Comparison of ENCODE assay signal across 27 cellular contexts in the genomic region with DNA sequence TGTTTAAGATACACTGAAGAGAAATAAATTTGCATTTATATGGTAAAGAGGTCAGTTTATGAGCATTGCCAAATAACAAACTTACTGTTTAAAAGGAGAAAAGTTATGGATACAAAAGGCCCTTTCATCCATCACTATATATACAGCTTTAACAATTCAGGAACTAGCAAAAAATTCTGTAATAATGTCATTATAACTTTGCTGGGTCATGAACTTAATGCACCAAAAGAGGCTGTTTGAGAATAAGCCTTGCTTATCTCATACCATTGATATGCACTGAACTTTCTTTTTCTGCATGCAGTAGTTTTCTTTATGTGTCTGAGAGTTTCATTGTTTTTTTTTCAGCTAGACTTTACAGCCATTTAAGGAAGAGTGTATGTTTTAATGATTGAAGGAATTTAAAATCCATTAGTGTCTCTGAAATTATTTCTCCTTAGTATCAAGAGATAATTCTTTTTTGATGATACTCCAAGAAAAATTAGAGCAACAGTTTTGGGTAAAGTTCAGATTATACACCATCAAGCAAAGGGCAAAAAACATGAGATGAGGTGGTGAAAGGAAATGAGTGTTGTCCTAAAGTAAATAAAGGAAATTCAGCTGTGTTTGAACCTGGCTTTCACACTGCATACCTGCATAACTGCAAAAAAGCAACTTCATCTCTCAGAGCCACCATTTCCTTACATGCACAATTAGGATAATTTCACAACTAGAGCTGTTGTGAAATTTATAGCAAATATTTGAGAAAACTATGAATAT.
DNase-seq lines count a peak whose midpoint lies in the region; ATAC-seq, FAIRE-seq and TF ChIP-seq lines count a peak whose summit lies in the region.
"Had no signal": no experiment of that assay in that cellular context is flagged by ENCODE, and none has a peak within 500 bp of the region (broad histone marks: within the 10 kb centered on the region; RNA-seq: fewer than 3 reads in every experiment).

No MANE protein-coding gene starts in this region.

- H3K27me3 Mint-ChIP-seq in Calu3 (ENCODE audit: unreplicated experiment), result no peaks in the 10 kb centered on the region
- H3K27me3 Mint-ChIP-seq: B cell had no signal

- H2AK9ac ChIP-seq in IMR-90 (replicated peaks; ENCODE audit: low read depth, low read length, poor library complexity), result no peak overlapping the region

- H2BK5ac ChIP-seq in IMR-90 (ENCODE audit: low read depth, low read length, poor library complexity, severe bottlenecking), result no peak overlapping the region
- no peak overlapping the region for H2BK5ac ChIP-seq in mesenchymal stem cell (ENCODE audit: low read depth, low read length, poor library complexity, severe bottlenecking)

- no peak overlapping the region for H2BK120ac ChIP-seq in IMR-90 (ENCODE audit: low read depth, low read length)
- H2BK120ac ChIP-seq in mesenchymal stem cell (ENCODE audit: low read depth, low read length), result no peak overlapping the region

- peaks cover 2% of the 10 kb centered on the region for H3K4me1 ChIP-seq in IMR-90 (ENCODE audit: control insufficient read depth, insufficient read depth, low read length)
- H3K4me1 ChIP-seq in endothelial cell of umbilical vein (ENCODE audit: control insufficient read depth, extremely low read depth, insufficient read depth, low read length), result no peaks in the 10 kb centered on the region
- no peaks in the 10 kb centered on the region for H3K4me1 ChIP-seq in mesenchymal stem cell (ENCODE audit: control insufficient read depth, insufficient read depth, low read depth, low read length)
- H3K4me1 ChIP-seq in right cardiac atrium (ENCODE audit: control insufficient read depth, insufficient read depth, low read length), result no peaks in the 10 kb centered on the region
- H3K4me1 ChIP-seq: psoas muscle had no signal

- H2BK15ac ChIP-seq in IMR-90 (ENCODE audit: low read depth, low read length) (no peak overlapping the region), mesenchymal stem cell (ENCODE audit: low read depth, poor library complexity, severe bottlenecking) (no peak overlapping the region)

- no peak overlapping the region; a peak in 1 of 4 replicates for H4K8ac ChIP-seq in IMR-90 (ENCODE audit: low read depth in 2 of 2, low read length in 2 of 2)
- H4K8ac ChIP-seq in mesenchymal stem cell (ENCODE audit: low read length), result no peak overlapping the region

- no peaks in the 10 kb centered on the region for H3K36me3 ChIP-seq in IMR-90 (ENCODE audit: control insufficient read depth, insufficient read depth, low read length)
- no peaks in the 10 kb centered on the region for H3K36me3 ChIP-seq in endothelial cell of umbilical vein (ENCODE audit: control insufficient read depth in 2 of 2, extremely low read depth in 1 of 2, insufficient read depth in 2 of 2, low read length in 2 of 2)
- no peaks in the 10 kb centered on the region for H3K36me3 ChIP-seq in mesenchymal stem cell (ENCODE audit: control insufficient read depth in 1 of 2, insufficient read depth in 2 of 2, low read depth in 1 of 2, low read length in 2 of 2)
- H3K36me3 ChIP-seq: heart right ventricle, thoracic aorta had no signal

- no peak for TF ChIP-seq RAD21 in IMR-90 (IDR thresholded peaks at IDR 0.05; ENCODE audit: low read length)

- H3K9me1 ChIP-seq in IMR-90 (ENCODE audit: insufficient read depth, low read length), result no peaks in the 10 kb centered on the region
- H3K9me1 ChIP-seq in endothelial cell of umbilical vein (replicated peaks; ENCODE audit: control insufficient read depth, extremely low read depth, insufficient read depth, low read length), result no peaks in the 10 kb centered on the region

- H3K9me3 ChIP-seq in IMR-90 (ENCODE audit: control insufficient read depth, insufficient read depth, low read length) (no peaks in the 10 kb centered on the region), endothelial cell of umbilical vein (replicated peaks; ENCODE audit: control insufficient read depth, insufficient read depth, low read length) (no peaks in the 10 kb centered on the region), mesenchymal stem cell (ENCODE audit: control insufficient read depth, low read length) (no peaks in the 10 kb centered on the region), right cardiac atrium (ENCODE audit: control insufficient read depth, low read length) (no peaks in the 10 kb centered on the region)
- H3K9me3 ChIP-seq: heart right ventricle, psoas muscle, thoracic aorta had no signal

- ATAC-seq in IMR-90 (ENCODE audit: low read depth) (peak; percentile 70), right cardiac atrium (no peak)
- ATAC-seq: CD8-positive, alpha-beta T cell; HCT116; heart right ventricle; psoas muscle; stimulated activated naive CD8-positive, alpha-beta T cell treated with anti-CD3 and anti-CD28 coated beads, Interleukin-15, Interleukin-2, amounts not matched to agents 100 U/mL and 50 U/mL, for 24 hours had no signal

- no peak overlapping the region for H2BK12ac ChIP-seq in mesenchymal stem cell (ENCODE audit: low read length in 2 of 2)

- no peak overlapping the region for H3K4me3 ChIP-seq in IMR-90 (ENCODE audit: insufficient read depth, low read depth, low read length)
- no peak overlapping the region for H3K4me3 ChIP-seq in endothelial cell of umbilical vein (replicated peaks in 1 of 3; ENCODE audit: insufficient read depth in 1 of 3, low read depth in 1 of 3, low read length in 3 of 3)
- no peak overlapping the region for H3K4me3 ChIP-seq in mesenchymal stem cell (ENCODE audit: insufficient read depth in 1 of 2, low read depth in 1 of 2, low read length in 2 of 2)
- no peak overlapping the region for H3K4me3 ChIP-seq in right cardiac atrium (ENCODE audit: low read length)
- H3K4me3 ChIP-seq: heart right ventricle, psoas muscle, SK-N-MC, thoracic aorta had no signal

- TF ChIP-seq CTCF in Calu3 (IDR thresholded peaks at IDR 0.05; ENCODE audit: unreplicated experiment), result no peak
- no peak for TF ChIP-seq CTCF in IMR-90 (conservative IDR thresholded peaks at IDR 0.05; ENCODE audit: low read depth, low read length)
- TF ChIP-seq CTCF in endothelial cell of umbilical vein (IDR thresholded peaks at IDR 0.05; ENCODE audit: extremely low read depth in 1 of 2, insufficient read depth in 1 of 2, low read depth in 1 of 2, low read length in 2 of 2), result no peak

- H3K18ac ChIP-seq in IMR-90 (ENCODE audit: low read depth, low read length) (peak overlapping the region; percentile 86), mesenchymal stem cell (ENCODE audit: low read depth in 1 of 2, low read length in 2 of 2) (no peak overlapping the region)

- H3K27me3 ChIP-seq in IMR-90 (ENCODE audit: control insufficient read depth, insufficient read depth, low read length) (no peaks in the 10 kb centered on the region), endothelial cell of umbilical vein (ENCODE audit: control insufficient read depth in 2 of 2, insufficient read depth in 2 of 2, low read length in 2 of 2) (no peaks in the 10 kb centered on the region), mesenchymal stem cell (ENCODE audit: control insufficient read depth in 1 of 2, insufficient read depth in 1 of 2, low read length in 2 of 2) (no peaks in the 10 kb centered on the region), right cardiac atrium (ENCODE audit: control insufficient read depth, insufficient read depth) (no peaks in the 10 kb centered on the region)
- H3K27me3 ChIP-seq: heart right ventricle had no signal

- H3K9ac ChIP-seq in IMR-90 (ENCODE audit: low read depth, low read length), result no peak overlapping the region; the same call in 1 of the 2 replicates
- no peak overlapping the region for H3K9ac ChIP-seq in endothelial cell of umbilical vein (replicated peaks; ENCODE audit: extremely low read depth, insufficient read depth, low read length)
- H3K9ac ChIP-seq in mesenchymal stem cell (ENCODE audit: low read length), result no peak overlapping the region

- H3K14ac ChIP-seq in IMR-90 (replicated peaks; ENCODE audit: low read depth, low read length) (no peak overlapping the region), mesenchymal stem cell (ENCODE audit: low read length in 2 of 2) (no peak overlapping the region)

- no peak overlapping the region for H3K56ac ChIP-seq in IMR-90 (ENCODE audit: extremely low read depth, insufficient read depth, low read length)

- H3K9me3 Mint-ChIP-seq in Calu3 (ENCODE audit: low read depth, unreplicated experiment), result no peaks in the 10 kb centered on the region

- no TSS peak for BruUV-seq in Calu3 (replicated peaks; lab: Mats Ljungman, UMichigan)
- no TSS peak for BruUV-seq in IMR-90 (replicated peaks; lab: Mats Ljungman, UMichigan)
- BruUV-seq in endothelial cell of umbilical vein (replicated peaks; lab: Mats Ljungman, UMichigan), result no TSS peak

- POLR2A ChIA-PET in IMR-90 (lab: Charles Lee; ENCODE audit: unreplicated experiment), result no interaction called here
- POLR2A ChIA-PET in endothelial cell of umbilical vein (lab: Charles Lee), result no interaction called here

- CTCF ChIA-PET in Calu3 (lab: Charles Lee), result interaction anchor here (1.0 kb wide), 1 partner anchor 163 kb away, joined by 4 read pairs; no protein-coding TSS in a partner anchor
- CTCF ChIA-PET in IMR-90 (lab: Yijun Ruan, JAX), result no interaction called here
- CTCF ChIA-PET in endothelial cell of umbilical vein (lab: Charles Lee), result no interaction called here

- no peaks in the 10 kb centered on the region for H4K20me1 ChIP-seq in IMR-90 (ENCODE audit: insufficient read depth, low read length)
- H4K20me1 ChIP-seq in endothelial cell of umbilical vein (replicated peaks; ENCODE audit: control insufficient read depth, extremely low read depth, insufficient read depth, low read length), result no peaks in the 10 kb centered on the region

- intact Hi-C loops in Calu3 (cut with micrococcal nuclease; ENCODE audit: unreplicated experiment) (no loop called here), IMR-90 (cut with micrococcal nuclease) (loop anchor here (2.0 kb wide), 1 partner anchor 75 kb away; no protein-coding TSS in a partner anchor), endothelial cell of umbilical vein (cut with micrococcal nuclease) (no loop called here), right cardiac atrium (cut with DNase I) (no loop called here)

- H2AK5ac ChIP-seq in IMR-90 (ENCODE audit: low read depth, low read length) (no peak overlapping the region), mesenchymal stem cell (ENCODE audit: low read length, severe bottlenecking) (no peak overlapping the region)

- FAIRE-seq in endothelial cell of umbilical vein (lab: Jason Lieb, UNC), result no peak
- FAIRE-seq: G401.6 had no signal

- H3K27ac ChIP-seq in IMR-90 (ENCODE audit: insufficient read depth, low read length) (peak overlapping the region; percentile 21; the same call in 1 of the 2 replicates), endothelial cell of umbilical vein (ENCODE audit: insufficient read depth, low read depth, low read length) (no peak overlapping the region), mesenchymal stem cell (ENCODE audit: low read length, poor library complexity, severe bottlenecking) (peak overlapping the region; percentile 35), right cardiac atrium (ENCODE audit: low read length) (no peak overlapping the region), caudate nucleus (ENCODE audit: low read depth, low read length) (no peak overlapping the region)
- H3K27ac ChIP-seq: psoas muscle, SK-N-MC, thoracic aorta had no signal

- dilution Hi-C loops in IMR-90 (cut with HindIII; ENCODE audit: low sequenced_read_pairs, unreplicated experiment), result no loop called here
- dilution Hi-C loops in endothelial cell of umbilical vein (cut with MboI; ENCODE audit: extremely low pct_ligation_motif_present, low sequenced_read_pairs), result no loop called here

- no peaks in the 10 kb centered on the region for H3K79me1 ChIP-seq in IMR-90 (ENCODE audit: low read depth in 1 of 2, low read length in 2 of 2)
- H3K79me1 ChIP-seq in mesenchymal stem cell (replicated peaks; ENCODE audit: low read length, poor library complexity, severe bottlenecking), result no peaks in the 10 kb centered on the region

- H3K4me2 ChIP-seq in IMR-90 (ENCODE audit: low read depth, low read length) (peak overlapping the region; percentile 56; the same call in 1 of the 2 replicates), endothelial cell of umbilical vein (ENCODE audit: insufficient read depth, low read length) (no peak overlapping the region), mesenchymal stem cell (ENCODE audit: low read length, poor library complexity, severe bottlenecking) (no peak overlapping the region)

- peak overlapping the region; percentile 23 for H3K27ac Mint-ChIP-seq in Calu3 (ENCODE audit: unreplicated experiment)
- H3K27ac Mint-ChIP-seq: B cell; CD8-positive, alpha-beta T cell; naive B cell had no signal

- no peak overlapping the region for H3K4me3 Mint-ChIP-seq in Calu3 (ENCODE audit: low read depth, unreplicated experiment)
- H3K4me3 Mint-ChIP-seq: B cell; CD8-positive, alpha-beta T cell; naive B cell had no signal

- H3K23ac ChIP-seq in IMR-90 (ENCODE audit: low read depth, low read length) (no peak overlapping the region), mesenchymal stem cell (ENCODE audit: low read length in 2 of 2) (no peak overlapping the region)

- peaks cover 17% of the 10 kb centered on the region for H3K4me1 Mint-ChIP-seq in Calu3 (ENCODE audit: low read depth, unreplicated experiment)
- H3K4me1 Mint-ChIP-seq: B cell had no signal

- H3K4ac ChIP-seq in IMR-90 (ENCODE audit: low read depth, low read length), result no peak overlapping the region; the same call in 1 of the 2 replicates
- H3K4ac ChIP-seq in mesenchymal stem cell (ENCODE audit: low read depth in 1 of 2, low read length in 2 of 2), result no peak overlapping the region

- TF ChIP-seq POLR2A in IMR-90 (IDR thresholded peaks at IDR 0.05; ENCODE audit: low read depth, low read length) (no peak), endothelial cell of umbilical vein (IDR thresholded peaks at IDR 0.05; ENCODE audit: low read depth, low read length) (no peak), erythroblast (IDR thresholded peaks at IDR 0.05; ENCODE audit: low read length) (no peak)

- in situ Hi-C loops in IMR-90 (cut with MboI; ENCODE audit: low sequenced_read_pairs), result no loop called here

- H2BK20ac ChIP-seq in IMR-90 (ENCODE audit: low read depth, low read length), result no peak overlapping the region

- H4K91ac ChIP-seq in IMR-90 (ENCODE audit: insufficient read depth, low read depth, low read length) (no peak overlapping the region), mesenchymal stem cell (ENCODE audit: low read length) (no peak overlapping the region)

- peaks cover 2% of the 10 kb centered on the region for H3K36me3 Mint-ChIP-seq in Calu3 (ENCODE audit: insufficient read depth, unreplicated experiment)
- H3K36me3 Mint-ChIP-seq: CD8-positive, alpha-beta T cell; naive B cell had no signal

- no peak overlapping the region for H2AFZ ChIP-seq in IMR-90 (replicated peaks; ENCODE audit: low read length, poor library complexity)
- H2AFZ ChIP-seq in endothelial cell of umbilical vein (ENCODE audit: low read depth, low read length), result no peak overlapping the region
- no peak overlapping the region for H2AFZ ChIP-seq in mesenchymal stem cell (ENCODE audit: low read depth, low read length)

- no peaks in the 10 kb centered on the region for H3K79me2 ChIP-seq in endothelial cell of umbilical vein (ENCODE audit: control insufficient read depth, insufficient read depth, low read length)

- DNase-seq in Calu3 (no peak), IMR-90 (peak; percentile 9), endothelial cell of umbilical vein (ENCODE audit: low read depth, low spot score) (peak; percentile 1), mesenchymal stem cell (no peak), right cardiac atrium (no peak), erythroblast (lab: John Stamatoyannopoulos, UW) (no peak), caudate nucleus (lab: John Stamatoyannopoulos, UW) (no peak)
- DNase-seq in activated CD8-positive, alpha-beta memory T cell treated with anti-CD3 and anti-CD28 coated beads for 24 hours, result no peak
- DNase-seq: activated CD4-positive, alpha-beta T cell treated with anti-CD3 and anti-CD28 coated beads for 48 hours; activated naive CD4-positive, alpha-beta T cell; activated T-cell treated with anti-CD3 and anti-CD28 coated beads, Interleukin-2, amount 50 U/mL, for 48 hours; DMS153; heart right ventricle; naive B cell; NCI-H1436; NCI-H2081 treated with DMSO at 0.1 percent for 48 hours; NCI-H226; NCI-H82; psoas muscle; RPMI8226; stimulated activated naive CD8-positive, alpha-beta T cell treated with anti-CD3 and anti-CD28 coated beads, Interleukin-15, Interleukin-2, amounts not matched to agents 100 U/mL and 50 U/mL, for 24 hours had no signal

- H4K5ac ChIP-seq in IMR-90 (ENCODE audit: low read depth, low read length), result peak overlapping the region; percentile 84; the same call in 1 of the 2 replicates

Comparison
In these comparisons a context has a peak if more than half of its experiments do, and no peak if none do; other contexts are left out.
1. DNase-seq: peak in IMR-90 (single experiment) and endothelial cell of umbilical vein (single experiment); none in Calu3 (single experiment), mesenchymal stem cell (single experiment), right cardiac atrium (0 of 3), erythroblast (0 of 2), caudate nucleus (0 of 61) and activated CD8-positive, alpha-beta memory T cell treated with anti-CD3 and anti-CD28 coated beads for 24 hours (single experiment).
2. H3K27ac ChIP-seq: peak in IMR-90 (single experiment) and mesenchymal stem cell (single experiment); none in endothelial cell of umbilical vein (single experiment), right cardiac atrium (single experiment) and caudate nucleus (single experiment).